Comparison of ENCODE assay signal across 1 cellular context in the genomic region with DNA sequence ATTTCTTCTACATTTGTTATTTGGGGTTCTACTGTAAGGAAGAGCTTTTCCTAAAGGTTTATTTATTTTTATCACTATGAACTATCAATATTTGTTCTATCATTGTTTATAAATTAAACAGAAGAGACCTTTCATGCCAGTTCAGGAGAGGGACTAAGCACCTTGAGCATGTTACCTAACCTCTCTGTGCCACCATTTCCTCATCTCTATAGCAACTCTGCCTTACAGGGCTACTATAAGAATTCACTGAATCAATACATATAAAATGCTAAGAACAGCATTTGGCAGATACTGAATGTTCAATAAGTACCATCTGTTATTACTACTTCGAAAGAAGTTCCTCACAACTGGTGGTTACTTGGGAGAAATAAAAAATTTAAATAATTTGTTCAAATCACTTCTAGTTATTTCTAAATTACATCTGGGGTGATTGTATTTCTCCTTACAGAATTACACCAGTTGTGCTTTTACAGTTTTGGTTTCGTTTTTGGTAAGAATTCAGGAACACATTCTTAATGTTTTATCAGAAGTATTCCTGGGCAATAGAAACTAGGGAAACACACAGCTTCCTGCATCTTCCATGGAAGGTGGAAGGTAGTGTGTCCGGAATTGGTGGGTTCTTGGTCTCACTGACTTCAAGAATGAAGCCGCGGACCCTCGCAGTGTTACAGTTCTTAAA.
TF ChIP-seq lines count a peak whose summit lies in the region.

No MANE protein-coding gene starts in this region.

TF ChIP-seq in HepG2, 621 proteins besides CTCF, POLR2A, EP300 and RAD21:
- TF ChIP-seq, protein P1, sequence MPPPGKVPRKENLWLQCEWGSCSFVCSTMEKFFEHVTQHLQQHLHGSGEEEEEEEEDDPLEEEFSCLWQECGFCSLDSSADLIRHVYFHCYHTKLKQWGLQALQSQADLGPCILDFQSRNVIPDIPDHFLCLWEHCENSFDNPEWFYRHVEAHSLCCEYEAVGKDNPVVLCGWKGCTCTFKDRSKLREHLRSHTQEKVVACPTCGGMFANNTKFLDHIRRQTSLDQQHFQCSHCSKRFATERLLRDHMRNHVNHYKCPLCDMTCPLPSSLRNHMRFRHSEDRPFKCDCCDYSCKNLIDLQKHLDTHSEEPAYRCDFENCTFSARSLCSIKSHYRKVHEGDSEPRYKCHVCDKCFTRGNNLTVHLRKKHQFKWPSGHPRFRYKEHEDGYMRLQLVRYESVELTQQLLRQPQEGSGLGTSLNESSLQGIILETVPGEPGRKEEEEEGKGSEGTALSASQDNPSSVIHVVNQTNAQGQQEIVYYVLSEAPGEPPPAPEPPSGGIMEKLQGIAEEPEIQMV (CRISPR knock-in tag; IDR thresholded peaks at IDR 0.05; ENCODE audit: low read depth), result no peak
- TF ChIP-seq HOXA7 (CRISPR knock-in tag; IDR thresholded peaks at IDR 0.05) (no peak), RBFOX2 (IDR thresholded peaks at IDR 0.05; ENCODE audit: low read depth, low read length) (no peak), TOPORS (CRISPR knock-in tag; IDR thresholded peaks at IDR 0.05) (no peak), LCORL (IDR thresholded peaks at IDR 0.05) (no peak), LCORL (CRISPR knock-in tag; IDR thresholded peaks at IDR 0.05) (no peak), ZFP36L1 (CRISPR knock-in tag; IDR thresholded peaks at IDR 0.05) (no peak), ZBTB20 (CRISPR knock-in tag; IDR thresholded peaks at IDR 0.05; ENCODE audit: borderline replicate concordance, low read depth) (no peak), DMAP1 (CRISPR knock-in tag; IDR thresholded peaks at IDR 0.05) (no peak), MTA3 (CRISPR knock-in tag; IDR thresholded peaks at IDR 0.05) (no peak)
